In genomic region chr12:75717902-75718301, GRCh38 we compare ENCODE assay signal across 30 cellular contexts.
"Had no signal": no experiment of that assay in that cellular context is flagged by ENCODE, and none has a peak within 500 bp of the region (broad histone marks: within the 10 kb centered on the region; RNA-seq: fewer than 3 reads in every experiment).

No MANE protein-coding gene starts in this region.

- H3K4me3 Mint-ChIP-seq: activated CD4-positive, alpha-beta memory T cell treated with anti-CD3 and anti-CD28 coated beads, Interleukin-2, amount 10 ng/mL, durations not matched to agents 7 days and 5 days; activated CD4-positive, alpha-beta T cell treated with anti-CD3 and anti-CD28 coated beads, Interleukin-2, amount 10 ng/mL, durations not matched to agents 7 days and 5 days; activated T-cell treated with anti-CD3 and anti-CD28 coated beads, Interleukin-2, amount 50 U/mL, for 4 hours; activated T-helper 17 cell treated with anti-CD3 and anti-CD28 coated beads, Interleukin-2, amount 50 U/mL, for 72 hours; effector memory CD8-positive, alpha-beta T cell; memory B cell; naive thymus-derived CD4-positive, alpha-beta T cell; stimulated activated effector memory CD8-positive, alpha-beta T cell treated with anti-CD3 and anti-CD28 coated beads, Interleukin-12 subunit alpha, Interleukin-12 subunit beta, amount 100 ng/mL, for 72 hours; stimulated activated naive CD8-positive, alpha-beta T cell treated with anti-CD3 and anti-CD28 coated beads, Interleukin-15, Interleukin-2, amounts not matched to agents 100 ng/mL and 50 ng/mL, for 24 hours had no signal

- H3K4me3 ChIP-seq: gastroesophageal sphincter, ovary, right lobe of liver, thoracic aorta, upper lobe of left lung had no signal

- H3K9me3 Mint-ChIP-seq: activated CD4-positive, alpha-beta memory T cell treated with anti-CD3 and anti-CD28 coated beads, Interleukin-2, amount 10 ng/mL, durations not matched to agents 7 days and 5 days; activated T-cell treated with anti-CD3 and anti-CD28 coated beads, Interleukin-2, amount 50 U/mL, for 4 hours; activated T-helper 17 cell treated with anti-CD3 and anti-CD28 coated beads, Interleukin-2, amount 50 U/mL, for 72 hours; effector memory CD8-positive, alpha-beta T cell; memory B cell; stimulated activated naive CD8-positive, alpha-beta T cell treated with anti-CD3 and anti-CD28 coated beads, Interleukin-15, Interleukin-2, amounts not matched to agents 100 ng/mL and 50 ng/mL, for 24 hours had no signal

- H3K27me3 ChIP-seq: gastroesophageal sphincter, ovary, right lobe of liver, upper lobe of left lung had no signal

- H3K27ac ChIP-seq: gastroesophageal sphincter, ovary, right lobe of liver, thoracic aorta, upper lobe of left lung, WERI-Rb-1 had no signal

- H3K36me3 ChIP-seq: gastroesophageal sphincter, ovary, right lobe of liver, thoracic aorta, upper lobe of left lung, WERI-Rb-1 had no signal

- H3K9me3 ChIP-seq: gastroesophageal sphincter, ovary, right lobe of liver, thoracic aorta, upper lobe of left lung had no signal

- H3K27me3 Mint-ChIP-seq: effector memory CD8-positive, alpha-beta T cell; progenitor cell of endocrine pancreas; stimulated activated naive CD8-positive, alpha-beta T cell treated with anti-CD3 and anti-CD28 coated beads, Interleukin-15, Interleukin-2, amounts not matched to agents 100 ng/mL and 50 ng/mL, for 24 hours had no signal

- DNase-seq: activated CD4-positive, alpha-beta memory T cell treated with anti-CD3 and anti-CD28 coated beads, Interleukin-2, amount 10 ng/mL, durations not matched to agents 7 days and 5 days; activated CD4-positive, alpha-beta T cell treated with anti-CD3 and anti-CD28 coated beads, Interleukin-2, amount 10 ng/mL, durations not matched to agents 7 days and 5 days; activated CD4-positive, CD25-positive, alpha-beta regulatory T cell treated with anti-CD3 and anti-CD28 coated beads, Interleukin-2, amount 50 U/mL, for 72 hours; activated gamma-delta T cell treated with Interleukin-2 at 50 U/mL for 16 hours; activated naive CD4-positive, alpha-beta T cell treated with anti-CD3 and anti-CD28 coated beads, Interleukin-2, amount 50 U/mL, for 16 hours; activated T-cell treated with anti-CD3 and anti-CD28 coated beads, Interleukin-2, amount 50 U/mL, for 4 hours; amniotic stem cell; caudate nucleus; cortex of kidney; effector memory CD8-positive, alpha-beta T cell; erythroblast; head of caudate nucleus; hippocampal formation; left cardiac atrium; midbrain; naive thymus-derived CD4-positive, alpha-beta T cell; ovary; right lobe of liver; stimulated activated CD4-positive, alpha-beta T cell treated with anti-CD3 and anti-CD28 coated beads, Interleukin-12 subunit alpha, Interleukin-12 subunit beta, amount 100 ng/mL, for 4 hours; stimulated activated CD4-positive, alpha-beta T cell treated with anti-CD3 and anti-CD28 coated beads, Interleukin-4, amount 100 ng/mL, for 24 hours; T1000; WERI-Rb-1 had no signal

- H3K27ac Mint-ChIP-seq: activated CD4-positive, alpha-beta memory T cell treated with anti-CD3 and anti-CD28 coated beads, Interleukin-2, amount 10 ng/mL, durations not matched to agents 7 days and 5 days; activated CD4-positive, alpha-beta T cell treated with anti-CD3 and anti-CD28 coated beads, Interleukin-2, amount 10 ng/mL, durations not matched to agents 7 days and 5 days; activated T-helper 17 cell treated with anti-CD3 and anti-CD28 coated beads, Interleukin-2, amount 50 U/mL, for 72 hours; effector memory CD8-positive, alpha-beta T cell; memory B cell; naive thymus-derived CD4-positive, alpha-beta T cell; progenitor cell of endocrine pancreas; stimulated activated effector memory CD8-positive, alpha-beta T cell treated with anti-CD3 and anti-CD28 coated beads, Interleukin-12 subunit alpha, Interleukin-12 subunit beta, amount 100 ng/mL, for 72 hours; stimulated activated naive CD8-positive, alpha-beta T cell treated with anti-CD3 and anti-CD28 coated beads, Interleukin-15, Interleukin-2, amounts not matched to agents 100 ng/mL and 50 ng/mL, for 24 hours had no signal

- H3K36me3 Mint-ChIP-seq: memory B cell; stimulated activated effector memory CD8-positive, alpha-beta T cell treated with anti-CD3 and anti-CD28 coated beads, Interleukin-12 subunit alpha, Interleukin-12 subunit beta, amount 100 ng/mL, for 72 hours had no signal
